Comparison of ENCODE assay signal across 31 cellular contexts in genomic region chr10:14036233-14036632, GRCh38.
"Had no signal": no experiment of that assay in that cellular context is flagged by ENCODE, and none has a peak within 500 bp of the region (broad histone marks: within the 10 kb centered on the region; RNA-seq: fewer than 3 reads in every experiment).

No MANE protein-coding gene starts in this region.

- H3K9me3 Mint-ChIP-seq: natural killer cell treated with Interleukin-12 subunit alpha and Interleukin-12 subunit beta and Interleukin-15 and Interleukin-18, amount 100 ng/mL, for 72 hours; neural progenitor cell; stimulated activated effector memory CD8-positive, alpha-beta T cell treated with anti-CD3 and anti-CD28 coated beads, Interleukin-12 subunit alpha, Interleukin-12 subunit beta, amount 100 ng/mL, for 72 hours; stimulated activated naive CD8-positive, alpha-beta T cell treated with anti-CD3 and anti-CD28 coated beads, Interleukin-15, Interleukin-2, amounts not matched to agents 100 ng/mL and 50 ng/mL, for 24 hours had no signal

- H3K4me3 Mint-ChIP-seq: immature natural killer cell; naive thymus-derived CD4-positive, alpha-beta T cell; natural killer cell treated with Interleukin-12 subunit alpha and Interleukin-12 subunit beta and Interleukin-15 and Interleukin-18, amount 100 ng/mL, for 72 hours; neural progenitor cell; stimulated activated effector memory CD8-positive, alpha-beta T cell treated with anti-CD3 and anti-CD28 coated beads, Interleukin-12 subunit alpha, Interleukin-12 subunit beta, amount 100 ng/mL, for 72 hours; stimulated activated naive CD8-positive, alpha-beta T cell treated with anti-CD3 and anti-CD28 coated beads, Interleukin-15, Interleukin-2, amounts not matched to agents 100 ng/mL and 50 ng/mL, for 24 hours had no signal

- ATAC-seq: left colon; mucosa of descending colon; naive thymus-derived CD4-positive, alpha-beta T cell; natural killer cell treated with Interleukin-12 subunit alpha and Interleukin-12 subunit beta and Interleukin-15 and Interleukin-18, amount 100 ng/mL, for 72 hours; stimulated activated effector memory CD8-positive, alpha-beta T cell treated with anti-CD3 and anti-CD28 coated beads, Interleukin-12 subunit alpha, Interleukin-12 subunit beta, amount 100 ng/mL, for 72 hours; upper lobe of right lung had no signal

- H3K4me1 Mint-ChIP-seq: immature natural killer cell; neural progenitor cell; stimulated activated effector memory CD8-positive, alpha-beta T cell treated with anti-CD3 and anti-CD28 coated beads, Interleukin-12 subunit alpha, Interleukin-12 subunit beta, amount 100 ng/mL, for 72 hours had no signal

- H3K4me3 ChIP-seq: heart left ventricle, left ventricle myocardium inferior, lung, mucosa of descending colon, neural progenitor cell, ovary, sigmoid colon, spleen, suprapubic skin, thoracic aorta, tibial artery, upper lobe of right lung had no signal

- H3K36me3 ChIP-seq: heart left ventricle, left ventricle myocardium inferior, neural progenitor cell, neutrophil, ovary, sigmoid colon, spleen, suprapubic skin, thoracic aorta, tibial artery, upper lobe of right lung had no signal

- H3K27ac ChIP-seq: heart left ventricle, left ventricle myocardium inferior, neural progenitor cell, neutrophil, ovary, sigmoid colon, spleen, suprapubic skin, thoracic aorta, tibial artery, upper lobe of right lung had no signal

- H3K4me1 ChIP-seq: neural progenitor cell had no signal

- H3K27ac Mint-ChIP-seq: immature natural killer cell; naive thymus-derived CD4-positive, alpha-beta T cell; natural killer cell treated with Interleukin-12 subunit alpha and Interleukin-12 subunit beta and Interleukin-15 and Interleukin-18, amount 100 ng/mL, for 72 hours; neural progenitor cell; progenitor cell of endocrine pancreas; stimulated activated effector memory CD8-positive, alpha-beta T cell treated with anti-CD3 and anti-CD28 coated beads, Interleukin-12 subunit alpha, Interleukin-12 subunit beta, amount 100 ng/mL, for 72 hours; stimulated activated naive CD8-positive, alpha-beta T cell treated with anti-CD3 and anti-CD28 coated beads, Interleukin-15, Interleukin-2, amounts not matched to agents 100 ng/mL and 50 ng/mL, for 24 hours had no signal

- H3K4me2 ChIP-seq: neural progenitor cell had no signal

- H3K27me3 ChIP-seq: heart left ventricle, neural progenitor cell, ovary, sigmoid colon, suprapubic skin, tibial artery, upper lobe of right lung had no signal

- H2AFZ ChIP-seq: neural progenitor cell had no signal

- FAIRE-seq: islet of Langerhans, kidney, small intestine, urothelium cell line had no signal

- H3K27me3 Mint-ChIP-seq: stimulated activated naive CD8-positive, alpha-beta T cell treated with anti-CD3 and anti-CD28 coated beads, Interleukin-15, Interleukin-2, amounts not matched to agents 100 ng/mL and 50 ng/mL, for 24 hours had no signal

- H3K9ac ChIP-seq: neural progenitor cell had no signal

- H3K36me3 Mint-ChIP-seq: immature natural killer cell; naive thymus-derived CD4-positive, alpha-beta T cell; natural killer cell treated with Interleukin-12 subunit alpha and Interleukin-12 subunit beta and Interleukin-15 and Interleukin-18, amount 100 ng/mL, for 72 hours; neural progenitor cell; stimulated activated effector memory CD8-positive, alpha-beta T cell treated with anti-CD3 and anti-CD28 coated beads, Interleukin-12 subunit alpha, Interleukin-12 subunit beta, amount 100 ng/mL, for 72 hours had no signal

- DNase-seq: heart left ventricle; hypothalamus; immature natural killer cell; kidney; left colon; left ventricle myocardium inferior; midbrain; mucosa of descending colon; naive thymus-derived CD4-positive, alpha-beta T cell; ovary; retina; right cardiac atrium; sigmoid colon; small intestine; spleen; stimulated activated CD4-positive, alpha-beta T cell treated with anti-CD3 and anti-CD28 coated beads, Interleukin-4, amount 100 ng/mL, for 24 hours; stimulated activated naive CD4-positive, alpha-beta T cell; tibial artery; trophoblast cell; upper lobe of right lung had no signal

- H3K9me3 ChIP-seq: heart left ventricle, left ventricle myocardium inferior, mucosa of descending colon, neutrophil, ovary, sigmoid colon, spleen, suprapubic skin, thoracic aorta, tibial artery, upper lobe of right lung had no signal
